In genomic region chr11:910589-911030, GRCh38 we compare ENCODE assay signal across 8 cellular contexts. TPM values are rescaled to one million over a fixed set of nuclear protein-coding genes. Genes with fewer than 3 reads are reported as not detected.
DNase-seq lines count a peak whose midpoint lies in the region; ATAC-seq and TF ChIP-seq lines count a peak whose summit lies in the region.

Gene CHID1 (minus strand): TSS chr11:910810. CDS start chr11:904816, 5,994 bp downstream.

- H3K4me3 Mint-ChIP-seq in chondrocyte (ENCODE audit: unreplicated experiment) = peak within 1 kb of the TSS; percentile 89

- peak; percentile 81 for TF ChIP-seq POLR2A in GM18951 (IDR thresholded peaks at IDR 0.05; ENCODE audit: extremely low read depth, insufficient read depth, insufficient read length)

- H3K27me3 Mint-ChIP-seq in chondrocyte (ENCODE audit: low read depth) = no peaks in the 10 kb centered on the region

- H3K27me3 ChIP-seq in AG04450 (ENCODE audit: control insufficient read depth, insufficient read depth, low read length) (no peaks in the 10 kb centered on the region), layer of hippocampus (ENCODE audit: control insufficient read depth, insufficient read depth, low read length) (no peaks in the 10 kb centered on the region)

- no peaks in the 10 kb centered on the region; the same call in 1 of the 2 replicates for H3K9me3 ChIP-seq in AG04450 (ENCODE audit: control insufficient read depth, insufficient read depth, low read length)

- H3K27ac Mint-ChIP-seq in chondrocyte (ENCODE audit: unreplicated experiment) = peak within 1 kb of the TSS; percentile 77

- in situ Hi-C loops in GM18951 (cut with MboI; ENCODE audit: low sequenced_read_pairs, unreplicated experiment) = no loop called here

- peak within 1 kb of the TSS; percentile 87 for H3K4me3 ChIP-seq in AG04450 (ENCODE audit: low read depth, low read length)

- no peaks in the 10 kb centered on the region for H3K9me3 Mint-ChIP-seq in chondrocyte (ENCODE audit: low read depth)

- CTCF ChIA-PET in AG04450 (lab: Charles Lee) = no interaction called here

- H3K4me1 Mint-ChIP-seq in chondrocyte (ENCODE audit: low read depth) = peaks cover 11% of the 10 kb centered on the region

- peak; percentile 89 for ATAC-seq in HG03175 (IDR thresholded peaks at IDR 0.05; ENCODE audit: unreplicated experiment)

- TF ChIP-seq CTCF in AG04450 (IDR thresholded peaks at IDR 0.05; ENCODE audit: low read depth, low read length) (no peak), chondrocyte (IDR thresholded peaks at IDR 0.05) (no peak)

- POLR2A ChIA-PET in AG04450 (lab: Yijun Ruan, JAX) = interaction anchor here (0.7 kb wide), 1 partner anchor 67 kb away, joined by 3 read pairs; no protein-coding TSS in a partner anchor

- DNase-seq in AG04450 (ENCODE audit: low read depth, low spot score) = no peak
- peak; percentile 84 for DNase-seq in NCI-H2227 treated with DMSO at 0.1 percent for 48 hours (lab: John Stamatoyannopoulos, UW)
- peak; percentile 76 to 81 for DNase-seq in activated CD4-positive, alpha-beta T cell treated with anti-CD3 and anti-CD28 coated beads for 24 hours (ENCODE audit: low read depth in 2 of 2)
- DNase-seq in chondrocyte (ENCODE audit: low spot score) = no peak
- DNase-seq in stimulated activated CD4-positive, alpha-beta T cell treated with anti-CD3 and anti-CD28 coated beads, Interleukin-1b, Interleukin-23, amount 100 ng/mL, for 4 hours (ENCODE audit: low read depth in 2 of 2) = peak; percentile 67 to 85

- peak within 1 kb of the TSS; percentile 73 for H3K27ac ChIP-seq in AG04450 (ENCODE audit: low read depth, low read length)
- H3K27ac ChIP-seq in layer of hippocampus (ENCODE audit: low read depth, low read length) = peak within 1 kb of the TSS; percentile 71

- H3K36me3 Mint-ChIP-seq in chondrocyte (ENCODE audit: low read depth) = peaks cover 3% of the 10 kb centered on the region

RNA-seq across cellular contexts. Expression of gene CHID1, which starts in this region (rescaled TPM):
- polyA plus RNA-seq in AG04450 (2011; rRNA removed) = 95.5 and 120 TPM in 2 replicates
- 54.1 and 64.8 TPM in 2 replicates for polyA minus RNA-seq in AG04450 (2011; rRNA and poly(A)+ RNA removed)
- 87.6 to 115 TPM (median 90.3 TPM) in 3 replicates for total RNA-seq in chondrocyte

Comparison
In these comparisons a context has a peak if more than half of its experiments do, and no peak if none do; other contexts are left out.
1. DNase-seq: peak in NCI-H2227 treated with DMSO at 0.1 percent for 48 hours (single experiment), activated CD4-positive, alpha-beta T cell treated with anti-CD3 and anti-CD28 coated beads for 24 hours (2 of 2) and stimulated activated CD4-positive, alpha-beta T cell treated with anti-CD3 and anti-CD28 coated beads, Interleukin-1b, Interleukin-23, amount 100 ng/mL, for 4 hours (2 of 2); none in AG04450 (single experiment) and chondrocyte (single experiment).